In the genomic region with DNA sequence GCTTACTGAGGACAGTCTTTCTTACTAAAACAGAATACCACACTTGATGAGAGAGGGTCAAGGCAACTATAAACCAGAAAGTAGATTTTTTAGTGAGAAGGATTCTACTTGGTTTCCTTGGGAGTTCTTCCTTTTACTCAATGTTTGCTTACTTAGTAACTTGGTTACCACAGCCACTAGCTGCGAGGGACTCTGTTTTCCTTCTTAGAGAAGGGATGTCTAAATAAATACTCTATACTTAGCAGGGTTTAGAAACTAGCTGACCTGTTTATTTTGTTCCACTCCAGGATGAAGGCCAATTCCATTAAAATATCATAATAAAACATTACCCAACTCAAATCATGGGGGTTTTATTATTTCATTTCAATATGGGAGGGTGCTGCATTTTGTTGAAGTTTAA, we compare ENCODE assay signal across 19 cellular contexts.
DNase-seq lines count a peak whose midpoint lies in the region; ATAC-seq, FAIRE-seq and TF ChIP-seq lines count a peak whose summit lies in the region.
"Had no signal": no experiment of that assay in that cellular context is flagged by ENCODE, and none has a peak within 500 bp of the region (broad histone marks: within the 10 kb centered on the region; RNA-seq: fewer than 3 reads in every experiment).

No MANE protein-coding gene starts in this region.

- H2BK5ac ChIP-seq in IMR-90 (ENCODE audit: low read depth, low read length, poor library complexity, severe bottlenecking) (no peak overlapping the region), mesenchymal stem cell (ENCODE audit: low read depth, low read length, poor library complexity, severe bottlenecking) (no peak overlapping the region)

- H2AFZ ChIP-seq in IMR-90 (replicated peaks; ENCODE audit: low read length, poor library complexity) (no peak overlapping the region), mesenchymal stem cell (ENCODE audit: low read depth, low read length) (no peak overlapping the region)

- H3K9ac ChIP-seq in IMR-90 (ENCODE audit: low read depth, low read length) (no peak overlapping the region), mesenchymal stem cell (ENCODE audit: low read length) (no peak overlapping the region)

- H3K4me1 ChIP-seq in IMR-90 (ENCODE audit: control insufficient read depth, insufficient read depth, low read length) (no peaks in the 10 kb centered on the region), mesenchymal stem cell (ENCODE audit: control insufficient read depth, insufficient read depth, low read depth, low read length) (no peaks in the 10 kb centered on the region)
- H3K4me1 ChIP-seq: HAP-1 had no signal

- no peak for TF ChIP-seq POLR2A in IMR-90 (IDR thresholded peaks at IDR 0.05; ENCODE audit: low read depth, low read length)

- TF ChIP-seq CTCF in AG04449 (IDR thresholded peaks at IDR 0.05; ENCODE audit: insufficient read depth, low read length, missing control alignments) (no peak), IMR-90 (conservative IDR thresholded peaks at IDR 0.05; ENCODE audit: low read depth, low read length) (no peak), bronchial epithelial cell (IDR thresholded peaks at IDR 0.05; ENCODE audit: insufficient read depth, low read length, severe bottlenecking) (no peak)

- dilution Hi-C loops in IMR-90 (cut with HindIII; ENCODE audit: low sequenced_read_pairs, unreplicated experiment) = no loop called here

- H2BK15ac ChIP-seq in IMR-90 (ENCODE audit: low read depth, low read length) (no peak overlapping the region), mesenchymal stem cell (ENCODE audit: low read depth, poor library complexity, severe bottlenecking) (no peak overlapping the region)

- CTCF ChIA-PET in AG04449 (lab: Yijun Ruan, JAX) = interaction anchor here (1.3 kb wide), 1 partner anchor 12 kb away, joined by 3 read pairs; no protein-coding TSS in a partner anchor
- CTCF ChIA-PET in IMR-90 (lab: Yijun Ruan, JAX) = interaction anchor here (0.6 to 0.8 kb wide), 3 partner anchors 58 to 458 kb away, joined by 3 read pairs; no protein-coding TSS in a partner anchor

- H2BK120ac ChIP-seq in IMR-90 (ENCODE audit: low read depth, low read length) = no peak overlapping the region
- H2BK120ac ChIP-seq in mesenchymal stem cell (ENCODE audit: low read depth, low read length) = no peak overlapping the region

- H2AK5ac ChIP-seq in IMR-90 (ENCODE audit: low read depth, low read length) (no peak overlapping the region), mesenchymal stem cell (ENCODE audit: low read length, severe bottlenecking) (no peak overlapping the region)

- ATAC-seq in IMR-90 (ENCODE audit: low read depth) (peak; percentile 62), GM21360 (IDR thresholded peaks at IDR 0.05; ENCODE audit: unreplicated experiment) (no peak)
- ATAC-seq: activated naive CD4-positive, alpha-beta T cell treated with anti-CD3 and anti-CD28 coated beads, Interleukin-2, amount 50 U/mL, for 72 hours; stimulated activated naive CD8-positive, alpha-beta T cell treated with anti-CD3 and anti-CD28 coated beads, Interleukin-15, Interleukin-2, amounts not matched to agents 100 U/mL and 50 U/mL, for 24 hours had no signal

- H3K79me1 ChIP-seq in IMR-90 (ENCODE audit: low read depth in 1 of 2, low read length in 2 of 2) (no peaks in the 10 kb centered on the region), mesenchymal stem cell (replicated peaks; ENCODE audit: low read length, poor library complexity, severe bottlenecking) (no peaks in the 10 kb centered on the region)

- no peak overlapping the region for H4K5ac ChIP-seq in IMR-90 (ENCODE audit: low read depth, low read length)

- no peak overlapping the region for H2AK9ac ChIP-seq in IMR-90 (replicated peaks; ENCODE audit: low read depth, low read length, poor library complexity)

- no peaks in the 10 kb centered on the region for H3K9me1 ChIP-seq in IMR-90 (ENCODE audit: insufficient read depth, low read length)

- in situ Hi-C loops in IMR-90 (cut with MboI; ENCODE audit: low sequenced_read_pairs) = no loop called here

- H3K23ac ChIP-seq in IMR-90 (ENCODE audit: low read depth, low read length) (no peak overlapping the region), mesenchymal stem cell (ENCODE audit: low read length in 2 of 2) (no peak overlapping the region)

- no peaks in the 10 kb centered on the region for H3K9me3 ChIP-seq in IMR-90 (ENCODE audit: control insufficient read depth, insufficient read depth, low read length)
- H3K9me3 ChIP-seq in mesenchymal stem cell (ENCODE audit: control insufficient read depth, low read length) = no peaks in the 10 kb centered on the region
- H3K9me3 ChIP-seq: HAP-1 had no signal

- no peak overlapping the region for H3K14ac ChIP-seq in IMR-90 (replicated peaks; ENCODE audit: low read depth, low read length)
- no peak overlapping the region for H3K14ac ChIP-seq in mesenchymal stem cell (ENCODE audit: low read length in 2 of 2)

- no peak overlapping the region for H3K18ac ChIP-seq in IMR-90 (ENCODE audit: low read depth, low read length)
- H3K18ac ChIP-seq in mesenchymal stem cell (ENCODE audit: low read depth in 1 of 2, low read length in 2 of 2) = no peak overlapping the region

- BruUV-seq in IMR-90 (replicated peaks; lab: Mats Ljungman, UMichigan) = no TSS peak

- H2BK20ac ChIP-seq in IMR-90 (ENCODE audit: low read depth, low read length) = no peak overlapping the region

- H3K27ac ChIP-seq in IMR-90 (ENCODE audit: insufficient read depth, low read length) (no peak overlapping the region), mesenchymal stem cell (ENCODE audit: low read length, poor library complexity, severe bottlenecking) (no peak overlapping the region)

- POLR2A ChIA-PET in AG04449 (lab: Yijun Ruan, JAX) = no interaction called here
- POLR2A ChIA-PET in IMR-90 (lab: Charles Lee; ENCODE audit: unreplicated experiment) = no interaction called here

- H4K8ac ChIP-seq in IMR-90 (ENCODE audit: low read depth in 2 of 2, low read length in 2 of 2) = no peak overlapping the region
- H4K8ac ChIP-seq in mesenchymal stem cell (ENCODE audit: low read length) = no peak overlapping the region

- H3K4me2 ChIP-seq in IMR-90 (ENCODE audit: low read depth, low read length) = no peak overlapping the region
- no peak overlapping the region for H3K4me2 ChIP-seq in mesenchymal stem cell (ENCODE audit: low read length, poor library complexity, severe bottlenecking)

- H3K4ac ChIP-seq in IMR-90 (ENCODE audit: low read depth, low read length) = no peak overlapping the region
- no peak overlapping the region for H3K4ac ChIP-seq in mesenchymal stem cell (ENCODE audit: low read depth in 1 of 2, low read length in 2 of 2)

- H3K27me3 ChIP-seq in IMR-90 (ENCODE audit: control insufficient read depth, insufficient read depth, low read length) = no peaks in the 10 kb centered on the region
- no peaks in the 10 kb centered on the region for H3K27me3 ChIP-seq in bronchial epithelial cell (ENCODE audit: control insufficient read depth, insufficient read depth, low read length)
- no peaks in the 10 kb centered on the region for H3K27me3 ChIP-seq in mesenchymal stem cell (ENCODE audit: control insufficient read depth in 1 of 2, insufficient read depth in 1 of 2, low read length in 2 of 2)

- H3K4me3 ChIP-seq in AG04449 (ENCODE audit: low read depth, low read length) = no peak overlapping the region
- no peak overlapping the region for H3K4me3 ChIP-seq in IMR-90 (ENCODE audit: insufficient read depth, low read depth, low read length)
- H3K4me3 ChIP-seq in bronchial epithelial cell (ENCODE audit: low read depth, low read length) = no peak overlapping the region
- no peak overlapping the region for H3K4me3 ChIP-seq in mesenchymal stem cell (ENCODE audit: insufficient read depth in 1 of 2, low read depth in 1 of 2, low read length in 2 of 2)
- H3K4me3 ChIP-seq: HAP-1 had no signal

- H3K56ac ChIP-seq in IMR-90 (ENCODE audit: extremely low read depth, insufficient read depth, low read length) = no peak overlapping the region

- DNase-seq in AG04449 (ENCODE audit: low read depth, low spot score) (peak; percentile 16), IMR-90 (peak; percentile 41), bronchial epithelial cell (ENCODE audit: low read depth) (peak; percentile 46), mesenchymal stem cell (peak; percentile 78), DMS114 treated with DMSO at 0.1 percent for 48 hours (lab: John Stamatoyannopoulos, UW; ENCODE audit: unreplicated experiment) (no peak), NCI-H2227 (lab: John Stamatoyannopoulos, UW; ENCODE audit: unreplicated experiment) (no peak), NOMO-1 treated with dmso at 0.1 percent for 144 hours (lab: John Stamatoyannopoulos, UW; ENCODE audit: unreplicated experiment) (no peak)
- DNase-seq: activated CD4-positive, alpha-beta T cell treated with anti-CD3 and anti-CD28 coated beads, Interleukin-2, amount 50 U/mL, for 1 hour; activated T-cell treated with anti-CD3 and anti-CD28 coated beads, Interleukin-2, amount 50 U/mL, for 1 hour; NCI-H1092 treated with DMSO at 0.1 percent for 48 hours; NCI-H2171; stimulated activated naive CD8-positive, alpha-beta T cell treated with anti-CD3 and anti-CD28 coated beads, Interleukin-15, Interleukin-2, amounts not matched to agents 100 U/mL and 50 U/mL, for 24 hours had no signal

- FAIRE-seq in bronchial epithelial cell (lab: Jason Lieb, UNC) = no peak
- FAIRE-seq: G401.6, GM12891, keratinocyte, urothelium cell line had no signal

- H4K20me1 ChIP-seq in IMR-90 (ENCODE audit: insufficient read depth, low read length) = no peaks in the 10 kb centered on the region

- WGBS in IMR-90 (ENCODE audit: extremely low coverage in 2 of 2, insufficient read length in 1 of 2), 2 experiments = no CpG with 5 or more reads among the region's 1 CpG
- no CpG with 5 or more reads among the region's 1 CpG for WGBS in mesenchymal stem cell

- no peak overlapping the region for H4K91ac ChIP-seq in IMR-90 (ENCODE audit: insufficient read depth, low read depth, low read length)
- H4K91ac ChIP-seq in mesenchymal stem cell (ENCODE audit: low read length) = no peak overlapping the region

- H2BK12ac ChIP-seq in mesenchymal stem cell (ENCODE audit: low read length in 2 of 2) = no peak overlapping the region

- intact Hi-C loops in IMR-90 (cut with micrococcal nuclease) = no loop called here

- TF ChIP-seq RAD21 in IMR-90 (IDR thresholded peaks at IDR 0.05; ENCODE audit: low read length) = no peak

- H3K36me3 ChIP-seq in IMR-90 (ENCODE audit: control insufficient read depth, insufficient read depth, low read length) = no peaks in the 10 kb centered on the region
- no peaks in the 10 kb centered on the region for H3K36me3 ChIP-seq in bronchial epithelial cell (ENCODE audit: control insufficient read depth, insufficient read depth, low read length)
- no peaks in the 10 kb centered on the region for H3K36me3 ChIP-seq in mesenchymal stem cell (ENCODE audit: control insufficient read depth in 1 of 2, insufficient read depth in 2 of 2, low read depth in 1 of 2, low read length in 2 of 2)
- H3K36me3 ChIP-seq: HAP-1 had no signal

TF ChIP-seq in IMR-90, 13 proteins besides CTCF, POLR2A, EP300 and RAD21 (continues in another document):
- TF ChIP-seq RCOR1 (IDR thresholded peaks at IDR 0.05; ENCODE audit: insufficient replicate concordance, low read length) (no peak), BHLHE40 (IDR thresholded peaks at IDR 0.05; ENCODE audit: low read depth, low read length) (no peak), NFE2L2 (IDR thresholded peaks at IDR 0.05; ENCODE audit: low read depth, low read length) (no peak), SMC3 (IDR thresholded peaks at IDR 0.05; ENCODE audit: low read depth, low read length) (no peak), MXI1 (IDR thresholded peaks at IDR 0.05; ENCODE audit: borderline replicate concordance, low read depth, low read length) (no peak), MAFK (IDR thresholded peaks at IDR 0.05; ENCODE audit: low read depth, low read length) (no peak)

Comparison
In these comparisons a context has a peak if more than half of its experiments do, and no peak if none do; other contexts are left out.
1. DNase-seq: peak in AG04449 (single experiment), IMR-90 (single experiment), bronchial epithelial cell (single experiment) and mesenchymal stem cell (single experiment); none in DMS114 treated with DMSO at 0.1 percent for 48 hours (single experiment), NCI-H2227 (single experiment) and NOMO-1 treated with dmso at 0.1 percent for 144 hours (single experiment).